9 cellular contexts compared by ENCODE assay signal in genomic region chr5:135560858-135561257, GRCh38. TPM values are rescaled to one million over a fixed set of nuclear protein-coding genes. Genes with fewer than 3 reads are reported as not detected.
A peak's percentile ranks its signal among the peaks of the same experiment; 100 is the strongest.
DNase-seq lines count a peak whose midpoint lies in the region; ATAC-seq and TF ChIP-seq lines count a peak whose summit lies in the region.
"Had no signal": no experiment of that assay in that cellular context is flagged by ENCODE, and none has a peak within 500 bp of the region (broad histone marks: within the 10 kb centered on the region; RNA-seq: fewer than 3 reads in every experiment).

No MANE protein-coding gene starts in this region.

- no peak overlapping the region for H3K4me3 ChIP-seq in RWPE2 (ENCODE audit: severe bottlenecking)

- no peaks in the 10 kb centered on the region for H3K4me1 Mint-ChIP-seq in progenitor cell of endocrine pancreas (ENCODE audit: low read depth)

- H3K9me3 ChIP-seq in RWPE2 (ENCODE audit: severe bottlenecking), result no peaks in the 10 kb centered on the region

- no peaks in the 10 kb centered on the region for H3K4me1 ChIP-seq in RWPE2 (ENCODE audit: insufficient read depth, poor library complexity, severe bottlenecking)

- ATAC-seq in GM21786 (IDR thresholded peaks at IDR 0.05; ENCODE audit: unreplicated experiment) (peak; percentile 84), RWPE2 (ENCODE audit: low read depth) (peak; percentile 91), HG02763 (IDR thresholded peaks at IDR 0.05; ENCODE audit: unreplicated experiment) (no peak)

- no peak overlapping the region for H3K4me3 Mint-ChIP-seq in progenitor cell of endocrine pancreas (ENCODE audit: low read depth)

- peaks cover 66% of the 10 kb centered on the region for H3K27me3 Mint-ChIP-seq in progenitor cell of endocrine pancreas

- TF ChIP-seq CTCF in RWPE2 (IDR thresholded peaks at IDR 0.05; ENCODE audit: poor library complexity, severe bottlenecking) (peak; percentile 96), progenitor cell of endocrine pancreas (IDR thresholded peaks at IDR 0.05; ENCODE audit: unreplicated experiment) (peak; percentile 90)

- DNase-seq in G401 (ENCODE audit: low spot score) (peak; percentile 82), Kasumi-1 (lab: John Stamatoyannopoulos, UW) (peak; percentile 89 to 93), RWPE2 (ENCODE audit: low spot score) (no peak), globus pallidus (ENCODE audit: low spot score) (peak; percentile 68), progenitor cell of endocrine pancreas (ENCODE audit: low spot score, unreplicated experiment) (peak; percentile 79)
- peak; percentile 30 for DNase-seq in activated effector memory CD4-positive, alpha-beta T cell treated with Interleukin-2 at 50 U/mL for 16 hours

- H3K36me3 Mint-ChIP-seq in progenitor cell of endocrine pancreas (ENCODE audit: insufficient read depth), result no peaks in the 10 kb centered on the region

- no peaks in the 10 kb centered on the region for H3K9me3 Mint-ChIP-seq in progenitor cell of endocrine pancreas (ENCODE audit: low read depth)

- no peak overlapping the region for H3K27ac ChIP-seq in RWPE2 (ENCODE audit: poor library complexity, severe bottlenecking)

- in situ Hi-C loops in G401 (cut with HindIII; ENCODE audit: low sequenced_read_pairs), result loop anchor here (25.0 kb wide), 1 partner anchor 176 kb away; no protein-coding TSS in a partner anchor

- H3K27ac Mint-ChIP-seq in progenitor cell of endocrine pancreas, result no peak overlapping the region

- H3K36me3 ChIP-seq in RWPE2 (ENCODE audit: low read depth), result no peaks in the 10 kb centered on the region

- H3K27me3 ChIP-seq in RWPE2 (ENCODE audit: insufficient read depth, poor library complexity, severe bottlenecking), result no peaks in the 10 kb centered on the region

RNA-seq across cellular contexts. Expression of gene CXCL14, which starts 17.9 kb away (rescaled TPM):
- total RNA-seq in G401 (2014; rRNA removed; shearing (Covaris generic)), result not detected in 2 replicates
- 6.1 and 10.1 TPM in 2 replicates for total RNA-seq in progenitor cell of endocrine pancreas
- total RNA-seq: mononuclear cell had no signal

RNA-seq across cellular contexts. Expression of gene NEUROG1, which starts 25.1 kb away (rescaled TPM):
- not detected in 2 replicates for total RNA-seq in G401 (2014; rRNA removed; shearing (Covaris generic))
- total RNA-seq in progenitor cell of endocrine pancreas, result not detected in 2 replicates
- total RNA-seq: mononuclear cell had no signal
